In the genomic region with DNA sequence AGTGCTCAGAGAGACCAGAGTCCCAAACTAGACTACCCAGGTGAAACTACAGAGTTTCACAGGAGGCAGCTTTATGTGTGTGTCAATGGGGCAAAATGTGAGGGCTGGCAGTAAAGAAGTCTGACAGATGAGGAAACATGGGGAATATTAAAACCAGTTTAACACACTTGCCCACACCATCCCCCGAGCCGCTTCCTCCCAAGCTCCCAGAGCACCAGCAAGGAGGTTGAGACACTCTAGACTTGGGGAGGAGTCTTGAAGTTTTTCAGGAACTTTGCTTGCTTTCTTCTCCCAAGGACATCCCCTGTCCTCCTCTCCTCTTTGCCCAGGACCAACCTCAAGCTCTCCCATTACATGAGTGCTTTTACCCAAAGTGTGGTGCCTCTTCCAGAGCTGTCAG, we compare ENCODE assay signal across 23 cellular contexts.
"Had no signal": no experiment of that assay in that cellular context is flagged by ENCODE, and none has a peak within 500 bp of the region (broad histone marks: within the 10 kb centered on the region; RNA-seq: fewer than 3 reads in every experiment).

No MANE protein-coding gene starts in this region.

- H3K27me3 Mint-ChIP-seq: activated CD4-positive, alpha-beta memory T cell treated with anti-CD3 and anti-CD28 coated beads for 36 hours; activated naive CD8-positive, alpha-beta T cell treated with anti-CD3 and anti-CD28 coated beads for 36 hours; stimulated activated naive B cell treated with anti-CD40 and anti-IgM and Interleukin-4, amounts not matched to agents 10 μg/mL and 1 μg/mL and 100 μg/mL, for 72 hours had no signal

- H3K27ac Mint-ChIP-seq: activated CD4-positive, alpha-beta memory T cell treated with anti-CD3 and anti-CD28 coated beads for 36 hours; activated naive CD8-positive, alpha-beta T cell treated with anti-CD3 and anti-CD28 coated beads for 36 hours; stimulated activated naive B cell treated with anti-CD40 and anti-IgM and Interleukin-4, amounts not matched to agents 10 μg/mL and 1 μg/mL and 100 μg/mL, for 72 hours had no signal

- H3K4me3 ChIP-seq: esophagus muscularis mucosa, gastrocnemius medialis, sigmoid colon, smooth muscle cell, upper lobe of left lung had no signal

- ATAC-seq: gastrocnemius medialis; left ventricle myocardium superior; stimulated activated naive B cell treated with anti-CD40 and anti-IgM and Interleukin-4, amounts not matched to agents 10 μg/mL and 1 μg/mL and 100 μg/mL, for 72 hours had no signal

- DNase-seq: activated CD4-positive, alpha-beta memory T cell treated with anti-CD3 and anti-CD28 coated beads for 36 hours; activated CD4-positive, alpha-beta T cell treated with anti-CD3 and anti-CD28 coated beads for 48 hours; activated CD4-positive, CD25-positive, alpha-beta regulatory T cell; activated naive CD4-positive, alpha-beta T cell treated with Interleukin-2 at 50 U/mL for 16 hours; activated naive CD8-positive, alpha-beta T cell treated with anti-CD3 and anti-CD28 coated beads for 36 hours; activated T-cell treated with anti-CD3 and anti-CD28 coated beads, Interleukin-2, amount 50 U/mL, for 48 hours; central memory CD4-positive, alpha-beta T cell; dermis blood vessel endothelial cell; effector CD8-positive, alpha-beta T cell; gastrocnemius medialis; head of caudate nucleus; hypothalamus; left ventricle myocardium superior; retina; sigmoid colon; stimulated activated CD4-positive, alpha-beta T cell treated with anti-CD3 and anti-CD28 coated beads, Interleukin-15, amount 100 ng/mL, for 24 hours; stimulated activated CD8-positive, alpha-beta memory T cell treated with anti-CD3 and anti-CD28 coated beads, Interleukin-4, amount 100 ng/mL, for 48 hours; stimulated activated naive B cell treated with anti-CD40 and anti-IgM and Interleukin-4, amounts not matched to agents 10 μg/mL and 1 μg/mL and 100 μg/mL, for 72 hours; T-helper 9 cell; upper lobe of left lung had no signal

- H3K36me3 ChIP-seq: esophagus muscularis mucosa, gastrocnemius medialis, sigmoid colon, upper lobe of left lung had no signal

- H3K4me1 ChIP-seq: gastrocnemius medialis, sigmoid colon, upper lobe of left lung had no signal

- H3K27ac ChIP-seq: esophagus muscularis mucosa, gastrocnemius medialis, sigmoid colon, upper lobe of left lung had no signal

- H3K4me2 ChIP-seq: smooth muscle cell had no signal

- H3K4me3 Mint-ChIP-seq: activated CD4-positive, alpha-beta memory T cell treated with anti-CD3 and anti-CD28 coated beads for 36 hours; activated naive CD8-positive, alpha-beta T cell treated with anti-CD3 and anti-CD28 coated beads for 36 hours; stimulated activated naive B cell treated with anti-CD40 and anti-IgM and Interleukin-4, amounts not matched to agents 10 μg/mL and 1 μg/mL and 100 μg/mL, for 72 hours had no signal

- H3K27me3 ChIP-seq: esophagus muscularis mucosa, gastrocnemius medialis, sigmoid colon, upper lobe of left lung had no signal

- H3K9me3 Mint-ChIP-seq: activated CD4-positive, alpha-beta memory T cell treated with anti-CD3 and anti-CD28 coated beads for 36 hours; activated naive CD8-positive, alpha-beta T cell treated with anti-CD3 and anti-CD28 coated beads for 36 hours; stimulated activated naive B cell treated with anti-CD40 and anti-IgM and Interleukin-4, amounts not matched to agents 10 μg/mL and 1 μg/mL and 100 μg/mL, for 72 hours had no signal

- FAIRE-seq: islet of Langerhans had no signal

- H3K9me3 ChIP-seq: esophagus muscularis mucosa, gastrocnemius medialis, sigmoid colon, upper lobe of left lung had no signal
